Comparison of ENCODE assay signal across 18 cellular contexts in genomic region chr17:50115744-50116143, GRCh38. TPM values are rescaled to one million over a fixed set of nuclear protein-coding genes. Genes with fewer than 3 reads are reported as not detected.
DNase-seq lines count a peak whose midpoint lies in the region; ATAC-seq, FAIRE-seq and TF ChIP-seq lines count a peak whose summit lies in the region.
"Had no signal": no experiment of that assay in that cellular context is flagged by ENCODE, and none has a peak within 500 bp of the region (broad histone marks: within the 10 kb centered on the region; RNA-seq: fewer than 3 reads in every experiment).

No MANE protein-coding gene starts in this region.

- H3K18ac ChIP-seq in H1 (ENCODE audit: extremely low read depth, low read length) (no peak overlapping the region), mesenchymal stem cell (ENCODE audit: low read depth in 1 of 2, low read length in 2 of 2) (no peak overlapping the region)

- H2BK20ac ChIP-seq in H1 (ENCODE audit: low read length), result peak overlapping the region; percentile 61; the same call in 1 of the 2 replicates

- peaks cover 4% of the 10 kb centered on the region for H3K27me3 ChIP-seq in left ventricle myocardium inferior (ENCODE audit: low read depth)
- H3K27me3 ChIP-seq in heart right ventricle, result peaks cover 0 to 58% (median 0%) of the 10 kb centered on the region in 7 donors
- peaks cover 0 to 18% (median 12%) of the 10 kb centered on the region in 4 experiments; a peak in 5 of 7 replicates for H3K27me3 ChIP-seq in H1 (replicated peaks in 1 of 4; ENCODE audit: control insufficient read depth in 3 of 4, extremely low read depth in 1 of 4, insufficient read depth in 3 of 4, low read length in 3 of 4)
- peaks cover 0 to 35% of the 10 kb centered on the region in 2 experiments for H3K27me3 ChIP-seq in mesenchymal stem cell (ENCODE audit: control insufficient read depth in 1 of 2, insufficient read depth in 1 of 2, low read length in 2 of 2)
- H3K27me3 ChIP-seq: BE2C had no signal

- no peak for TF ChIP-seq RAD21 in H1 (IDR thresholded peaks at IDR 0.05 in 1 of 2, conservative IDR thresholded peaks at IDR 0.05 in 1 of 2; ENCODE audit: low read depth in 2 of 2, low read length in 2 of 2)

- no peaks in the 10 kb centered on the region for H3K79me2 ChIP-seq in H1 (ENCODE audit: control insufficient read depth in 1 of 2, insufficient read depth in 2 of 2, low read length in 2 of 2)

- TF ChIP-seq CTCF in left ventricle myocardium inferior (IDR thresholded peaks at IDR 0.05; ENCODE audit: borderline replicate concordance) (no peak), heart right ventricle (IDR thresholded peaks at IDR 0.05) (no peak), H1 (IDR thresholded peaks at IDR 0.05; ENCODE audit: control extremely low read depth in 1 of 3, insufficient read depth in 1 of 3, low read depth in 1 of 3, low read length in 3 of 3) (no peak)

- TF ChIP-seq POLR2A in H1 (IDR thresholded peaks at IDR 0.05; ENCODE audit: control extremely low read depth in 1 of 2, low read depth in 2 of 2, low read length in 2 of 2), result no peak

- H2AFZ ChIP-seq in H1 (ENCODE audit: low read length) (no peak overlapping the region), mesenchymal stem cell (ENCODE audit: low read depth, low read length) (no peak overlapping the region)
- H2AFZ ChIP-seq: GM23248 had no signal

- CTCF ChIA-PET in H1 (lab: Charles Lee; ENCODE audit: partially characterized antibody), result interaction anchor here (0.8 to 23.0 kb wide), 17 partner anchors 9 to 283 kb away, joined by 3 to 412 read pairs (median 6); partner anchors contain the start of genes PDK2, PPP1R9B, SGCA and TMEM92

- H3K4me2 ChIP-seq in H1 (ENCODE audit: insufficient read depth in 1 of 2, low read depth in 2 of 2, low read length in 2 of 2) (no peak overlapping the region), mesenchymal stem cell (ENCODE audit: low read length, poor library complexity, severe bottlenecking) (no peak overlapping the region)
- H3K4me2 ChIP-seq: A549 had no signal

- peaks cover 2% of the 10 kb centered on the region; the same call in 1 of the 2 replicates for H3K23me2 ChIP-seq in H1 (ENCODE audit: low read depth, low read length)

- 41 to 60% methylated on average over 14 to 16 of the region's 16 CpGs for WGBS in heart right ventricle, 2 donors
- WGBS in H1 (ENCODE audit: extremely low coverage in 1 of 2, insufficient coverage in 1 of 2, insufficient read length in 1 of 2, insufficient replicate concordance in 2 of 2, low coverage in 1 of 2, low lambda C conversion rate in 2 of 2, missing lambda C conversion rate in 1 of 2), 2 experiments, result 77% methylated on average over 14 of the region's 16 CpGs; no CpG with 5 or more reads in 1 of the 2 experiments
- WGBS in mesenchymal stem cell, result 91% methylated on average over 16 of the region's 16 CpGs

- peaks cover 63% of the 10 kb centered on the region for H3K4me1 ChIP-seq in left ventricle myocardium inferior
- peaks cover 26 to 71% (median 36%) of the 10 kb centered on the region in 9 donors for H3K4me1 ChIP-seq in heart right ventricle
- H3K4me1 ChIP-seq in H1 (replicated peaks in 1 of 4; ENCODE audit: control insufficient read depth in 3 of 4, insufficient read depth in 4 of 4, low read length in 3 of 4), result peaks cover 6 to 14% (median 11%) of the 10 kb centered on the region in 4 experiments
- peaks cover 48% of the 10 kb centered on the region for H3K4me1 ChIP-seq in mesenchymal stem cell (ENCODE audit: control insufficient read depth, insufficient read depth, low read depth, low read length)

- H2BK15ac ChIP-seq in H1 (ENCODE audit: low read length), result peak overlapping the region; percentile 16; the same call in 1 of the 2 replicates
- H2BK15ac ChIP-seq in mesenchymal stem cell (ENCODE audit: low read depth, poor library complexity, severe bottlenecking), result no peak overlapping the region

- no peak overlapping the region for H4K91ac ChIP-seq in H1 (replicated peaks; ENCODE audit: insufficient read length, low read length)
- no peak overlapping the region for H4K91ac ChIP-seq in mesenchymal stem cell (ENCODE audit: low read length)

- H4K8ac ChIP-seq in H1 (ENCODE audit: extremely low read depth, insufficient read depth, low read length) (no peak overlapping the region), mesenchymal stem cell (ENCODE audit: low read length) (no peak overlapping the region)

- H3K36me3 ChIP-seq in left ventricle myocardium inferior, result no peaks in the 10 kb centered on the region
- peaks cover 0 to 2% (median 0%) of the 10 kb centered on the region in 9 donors for H3K36me3 ChIP-seq in heart right ventricle
- H3K36me3 ChIP-seq in H1 (ENCODE audit: control insufficient read depth in 2 of 4, insufficient read depth in 4 of 4, low read length in 3 of 4), result no peaks in the 10 kb centered on the region
- H3K36me3 ChIP-seq in mesenchymal stem cell (ENCODE audit: control insufficient read depth in 1 of 2, insufficient read depth in 2 of 2, low read depth in 1 of 2, low read length in 2 of 2), result peaks cover 6 to 77% of the 10 kb centered on the region in 2 experiments
- H3K36me3 ChIP-seq: BE2C had no signal

- intact Hi-C loops in left ventricle myocardium inferior (cut with micrococcal nuclease) (no loop called here), heart right ventricle (cut with DNase I) (loop anchor here in 3 of 10 donors (5.0 to 10.0 kb wide), 2 partner anchors 47 to 49 kb away; partner anchors contain the start of gene SGCA (in 2 of the 3))

- no peak for DNase-seq in left ventricle myocardium inferior
- no peak for DNase-seq in heart right ventricle
- DNase-seq in H1 (ENCODE audit: low read depth in 1 of 2, low spot score in 2 of 2), result no peak
- no peak for DNase-seq in mesenchymal stem cell
- no peak for DNase-seq in G401 (ENCODE audit: low spot score)
- DNase-seq in dedifferentiated amniotic fluid mesenchymal stem cell (ENCODE audit: extremely low spot score), result no peak
- DNase-seq in DMS153 treated with DMSO at 0.1 percent for 48 hours (lab: John Stamatoyannopoulos, UW; ENCODE audit: unreplicated experiment), result no peak
- DNase-seq: BE2C; CD4-positive, alpha-beta memory T cell; DMS153; DND-41; GF-D8; GM23248; H7; IMR-90 had no signal

- no peak overlapping the region for H3K4ac ChIP-seq in H1 (replicated peaks; ENCODE audit: insufficient read length, low read depth, low read length)
- H3K4ac ChIP-seq in mesenchymal stem cell (ENCODE audit: low read depth in 1 of 2, low read length in 2 of 2), result no peak overlapping the region

- no peak overlapping the region for H3K9ac ChIP-seq in H1 (replicated peaks in 1 of 4; ENCODE audit: extremely low read depth in 1 of 4, low read depth in 3 of 4, low read length in 3 of 4)
- H3K9ac ChIP-seq in mesenchymal stem cell (ENCODE audit: low read length), result no peak overlapping the region
- H3K9ac ChIP-seq: GM23248 had no signal

- in situ Hi-C loops in G401 (cut with HindIII; ENCODE audit: low sequenced_read_pairs), result no loop called here

- H4K5ac ChIP-seq in H1 (ENCODE audit: insufficient read length, low read depth, low read length), result no peak overlapping the region

- POLR2A ChIA-PET in H1 (lab: Charles Lee; ENCODE audit: partially characterized antibody), result interaction anchor here (0.8 to 2.3 kb wide), 6 partner anchors 8 to 36 kb away, joined by 3 to 11 read pairs (median 4); partner anchors contain the start of genes PPP1R9B and SAMD14

- peak overlapping the region; percentile 10 for H3K27ac ChIP-seq in left ventricle myocardium inferior (replicated peaks)
- H3K27ac ChIP-seq in heart right ventricle, result no peak overlapping the region
- H3K27ac ChIP-seq in H1 (ENCODE audit: low read depth, low read length), result no peak overlapping the region
- no peak overlapping the region for H3K27ac ChIP-seq in mesenchymal stem cell (ENCODE audit: low read length, poor library complexity, severe bottlenecking)
- H3K27ac ChIP-seq: A549, C4-2B, GM23248 had no signal

- H2BK12ac ChIP-seq in H1 (ENCODE audit: low read depth, low read length) (peak overlapping the region; percentile 9; the same call in 1 of the 2 replicates), mesenchymal stem cell (ENCODE audit: low read length in 2 of 2) (no peak overlapping the region)

- no peak for TF ChIP-seq EP300 in H1 (IDR thresholded peaks at IDR 0.05; ENCODE audit: borderline replicate concordance in 1 of 2, low read depth in 2 of 2, low read length in 2 of 2)

- H3K79me1 ChIP-seq in H1 (ENCODE audit: low read depth, low read length) (no peaks in the 10 kb centered on the region), mesenchymal stem cell (replicated peaks; ENCODE audit: low read length, poor library complexity, severe bottlenecking) (peaks cover 4% of the 10 kb centered on the region)

- ATAC-seq in heart right ventricle, result no peak
- ATAC-seq: A549 had no signal

- H2AK5ac ChIP-seq in H1 (ENCODE audit: low read depth, low read length) (no peak overlapping the region; the same call in 1 of the 2 replicates), mesenchymal stem cell (ENCODE audit: low read length, severe bottlenecking) (peak overlapping the region; percentile 2)

- H3K9me3 ChIP-seq in left ventricle myocardium inferior (replicated peaks) (no peaks in the 10 kb centered on the region), heart right ventricle (no peaks in the 10 kb centered on the region), H1 (ENCODE audit: insufficient read depth in 2 of 2, low read depth in 1 of 2, low read length in 1 of 2) (no peaks in the 10 kb centered on the region), mesenchymal stem cell (ENCODE audit: control insufficient read depth, low read length) (no peaks in the 10 kb centered on the region)
- H3K9me3 ChIP-seq: A549, BE2C had no signal

- no peak overlapping the region; the same call in 1 of the 2 replicates for H2BK5ac ChIP-seq in H1 (ENCODE audit: low read depth, low read length)
- no peak overlapping the region for H2BK5ac ChIP-seq in mesenchymal stem cell (ENCODE audit: low read depth, low read length, poor library complexity, severe bottlenecking)

- H2BK120ac ChIP-seq in H1 (replicated peaks; ENCODE audit: low read depth, low read length) (no peak overlapping the region), mesenchymal stem cell (ENCODE audit: low read depth, low read length) (no peak overlapping the region)

- H3K4me3 ChIP-seq in left ventricle myocardium inferior, result no peak overlapping the region
- H3K4me3 ChIP-seq in heart right ventricle, result no peak overlapping the region
- no peak overlapping the region for H3K4me3 ChIP-seq in H1 (ENCODE audit: extremely low read depth in 1 of 4, insufficient read depth in 2 of 4, low read depth in 3 of 4, low read length in 4 of 4)
- no peak overlapping the region for H3K4me3 ChIP-seq in mesenchymal stem cell (ENCODE audit: insufficient read depth in 1 of 2, low read depth in 1 of 2, low read length in 2 of 2)
- H3K4me3 ChIP-seq: A549, GM23248 had no signal

- no peaks in the 10 kb centered on the region for H4K20me1 ChIP-seq in H1 (replicated peaks in 1 of 2; ENCODE audit: control insufficient read depth in 1 of 2, insufficient read depth in 2 of 2, low read length in 2 of 2)

- no peak overlapping the region for H3K23ac ChIP-seq in H1 (ENCODE audit: insufficient read length)
- H3K23ac ChIP-seq in mesenchymal stem cell (ENCODE audit: low read length in 2 of 2), result no peak overlapping the region

- FAIRE-seq in H1 (lab: Jason Lieb, UNC), result no peak
- FAIRE-seq: A549, D721Med had no signal

- no peak overlapping the region for H3K56ac ChIP-seq in H1 (replicated peaks; ENCODE audit: insufficient read length, low read depth, low read length)

- H3K14ac ChIP-seq in H1 (ENCODE audit: insufficient read length) (no peak overlapping the region), mesenchymal stem cell (ENCODE audit: low read length in 2 of 2) (no peak overlapping the region)

RNA-seq across cellular contexts. Expression of gene SAMD14, which starts 14.2 kb away (rescaled TPM):
- total RNA-seq in left ventricle myocardium inferior (1.6 TPM), heart right ventricle (1 to 10 TPM; 1.5 to 3.8 (median 1.9) TPM)
- polyA plus RNA-seq in heart right ventricle (1 to 10 TPM; 1.9 to 3.8 TPM), H1 (2011; rRNA removed) (5.2 and 5.7 TPM in 2 replicates)
- 5.8 and 5.9 TPM in 2 replicates for total RNA-seq in H1 (2021; fragmentation: NEBNext Ultra II Directional; extraction: Animal tissue kit (Norgen Biotek cat#: 25700))
- polyA plus RNA-seq in H1 (2011; cell fraction: cytosol; rRNA removed), result 3.9 TPM
- polyA plus RNA-seq in H1 (2011; cell fraction: nucleus; rRNA removed), result 12.4 TPM
- 6.3 to 11.5 TPM (median 8.1 TPM) in 4 replicates for polyA plus RNA-seq in H1 (2012, experiment 1 of 2)
- 3.9 TPM for polyA plus RNA-seq in H1 (2012, experiment 2 of 2)
- 3.4 TPM for polyA plus RNA-seq in H1 (2013, experiment 1 of 2)
- polyA plus RNA-seq in H1 (2013, experiment 2 of 2), result 3.4 TPM
- polyA minus RNA-seq in H1 (2011; rRNA and poly(A)+ RNA removed), result 2.6 and 3.1 TPM in 2 replicates
- 2.9 TPM for polyA minus RNA-seq in H1 (2011; cell fraction: cytosol; rRNA and poly(A)+ RNA removed)
- 4.2 TPM for polyA minus RNA-seq in H1 (2011; cell fraction: nucleus; rRNA and poly(A)+ RNA removed)
- polyA plus RNA-seq in mesenchymal stem cell (2013, experiment 1 of 2), result 17.9 TPM
- 17.2 TPM for polyA plus RNA-seq in mesenchymal stem cell (2013, experiment 2 of 2)
- total RNA-seq in G401 (2014; rRNA removed; shearing (Covaris generic)), result 7.5 and 8.4 TPM in 2 replicates

RNA-seq across cellular contexts. Expression of gene PDK2, which starts 20.6 kb away (rescaled TPM):
- 206 TPM for total RNA-seq in left ventricle myocardium inferior
- total RNA-seq in heart right ventricle, result 100 to 1,000 TPM; 161 to 337 (median 231) TPM
- 100 to 1,000 TPM in 1 of 2 donors, 10 to 100 TPM in 1; 88.1 to 129 TPM for polyA plus RNA-seq in heart right ventricle
- total RNA-seq in H1 (2021; fragmentation: NEBNext Ultra II Directional; extraction: Animal tissue kit (Norgen Biotek cat#: 25700)), result 17.8 and 18.3 TPM in 2 replicates
- polyA plus RNA-seq in H1 (2011; rRNA removed), result 121 and 154 TPM in 2 replicates
- polyA plus RNA-seq in H1 (2011; cell fraction: cytosol; rRNA removed), result 49.3 TPM
- polyA plus RNA-seq in H1 (2011; cell fraction: nucleus; rRNA removed), result 74.7 TPM
- polyA plus RNA-seq in H1 (2012, experiment 1 of 2), result 14.5 to 28.8 TPM (median 21.8 TPM) in 4 replicates
- polyA plus RNA-seq in H1 (2012, experiment 2 of 2), result 16.0 TPM
- 17.4 TPM for polyA plus RNA-seq in H1 (2013, experiment 1 of 2)
- polyA plus RNA-seq in H1 (2013, experiment 2 of 2), result 17.7 TPM
- polyA minus RNA-seq in H1 (2011; rRNA and poly(A)+ RNA removed), result 63.4 and 70.8 TPM in 2 replicates
- 22.0 TPM for polyA minus RNA-seq in H1 (2011; cell fraction: cytosol; rRNA and poly(A)+ RNA removed)
- polyA minus RNA-seq in H1 (2011; cell fraction: nucleus; rRNA and poly(A)+ RNA removed), result 45.0 TPM
- 43.1 TPM for polyA plus RNA-seq in mesenchymal stem cell (2013, experiment 1 of 2)
- 39.6 TPM for polyA plus RNA-seq in mesenchymal stem cell (2013, experiment 2 of 2)
- total RNA-seq in G401 (2014; rRNA removed; shearing (Covaris generic)), result 40.3 and 112 TPM in 2 replicates

RNA-seq across cellular contexts. Expression of gene PPP1R9B, which starts 34.7 kb away (rescaled TPM):
- total RNA-seq in left ventricle myocardium inferior (33.0 TPM), heart right ventricle (10 to 100 TPM; 17.3 to 45.4 (median 26.9) TPM)
- polyA plus RNA-seq in heart right ventricle (10 to 100 TPM; 22.4 to 42.7 TPM), H1 (2011; rRNA removed) (5.2 and 6.1 TPM in 2 replicates)
- 13.1 and 14.1 TPM in 2 replicates for total RNA-seq in H1 (2021; fragmentation: NEBNext Ultra II Directional; extraction: Animal tissue kit (Norgen Biotek cat#: 25700))
- 6.2 TPM for polyA plus RNA-seq in H1 (2011; cell fraction: cytosol; rRNA removed)
- 11.6 TPM for polyA plus RNA-seq in H1 (2011; cell fraction: nucleus; rRNA removed)
- polyA plus RNA-seq in H1 (2012, experiment 1 of 2), result 13.3 to 16.7 TPM (median 15.0 TPM) in 4 replicates
- polyA plus RNA-seq in H1 (2012, experiment 2 of 2), result 9.9 TPM
- 6.4 TPM for polyA plus RNA-seq in H1 (2013, experiment 1 of 2)
- 6.6 TPM for polyA plus RNA-seq in H1 (2013, experiment 2 of 2)
- polyA minus RNA-seq in H1 (2011; rRNA and poly(A)+ RNA removed), result 3.9 and 6.5 TPM in 2 replicates
- 7.4 TPM for polyA minus RNA-seq in H1 (2011; cell fraction: cytosol; rRNA and poly(A)+ RNA removed)
- polyA minus RNA-seq in H1 (2011; cell fraction: nucleus; rRNA and poly(A)+ RNA removed), result 6.0 TPM
- 34.9 TPM for polyA plus RNA-seq in mesenchymal stem cell (2013, experiment 1 of 2)
- 33.0 TPM for polyA plus RNA-seq in mesenchymal stem cell (2013, experiment 2 of 2)
- 49.7 and 59.6 TPM in 2 replicates for total RNA-seq in G401 (2014; rRNA removed; shearing (Covaris generic))

RNA-seq across cellular contexts. Expression of gene SGCA, which starts 50.1 kb away (rescaled TPM):
- 137 TPM for total RNA-seq in left ventricle myocardium inferior
- 100 to 1,000 TPM; 136 to 204 (median 158) TPM for total RNA-seq in heart right ventricle
- 100 to 1,000 TPM; 137 to 314 TPM for polyA plus RNA-seq in heart right ventricle
- not detected in 2 replicates for total RNA-seq in H1 (2021; fragmentation: NEBNext Ultra II Directional; extraction: Animal tissue kit (Norgen Biotek cat#: 25700))
- 0.12 and 0.36 TPM in 2 replicates for polyA plus RNA-seq in H1 (2011; rRNA removed)
- polyA plus RNA-seq in H1 (2011; cell fraction: cytosol; rRNA removed), result 0.18 TPM
- 0.27 TPM for polyA plus RNA-seq in H1 (2011; cell fraction: nucleus; rRNA removed)
- 0.31 to 0.65 TPM in 2 of 4 replicates, not detected in the others for polyA plus RNA-seq in H1 (2012, experiment 1 of 2)
- polyA plus RNA-seq in H1 (2012, experiment 2 of 2), result 0.43 TPM
- 0.36 TPM for polyA plus RNA-seq in H1 (2013, experiment 1 of 2)
- 0.33 TPM for polyA plus RNA-seq in H1 (2013, experiment 2 of 2)
- polyA minus RNA-seq in H1 (2011; rRNA and poly(A)+ RNA removed), result not detected in 2 replicates
- polyA minus RNA-seq in H1 (2011; cell fraction: cytosol; rRNA and poly(A)+ RNA removed), result not detected
- not detected for polyA minus RNA-seq in H1 (2011; cell fraction: nucleus; rRNA and poly(A)+ RNA removed)
- 0.14 TPM for polyA plus RNA-seq in mesenchymal stem cell (2013, experiment 1 of 2)
- polyA plus RNA-seq in mesenchymal stem cell (2013, experiment 2 of 2), result 0.08 TPM
- 19.0 and 49.0 TPM in 2 replicates for total RNA-seq in G401 (2014; rRNA removed; shearing (Covaris generic))
- total RNA-seq: CD4-positive, alpha-beta memory T cell; GM23248; IMR-90 had no signal
- polyA plus RNA-seq: CD4-positive, alpha-beta memory T cell had no signal

RNA-seq across cellular contexts. Expression of gene ITGA3, which starts 59.8 kb away (rescaled TPM):
- total RNA-seq in left ventricle myocardium inferior (17.0 TPM), heart right ventricle (10 to 100 TPM; 12.5 to 44.2 (median 22.5) TPM)
- polyA plus RNA-seq in heart right ventricle (10 to 100 TPM; 26.1 to 39.9 TPM), H1 (2011; rRNA removed) (24.0 and 34.4 TPM in 2 replicates)
- total RNA-seq in H1 (2021; fragmentation: NEBNext Ultra II Directional; extraction: Animal tissue kit (Norgen Biotek cat#: 25700)), result 21.7 and 24.2 TPM in 2 replicates
- 23.6 TPM for polyA plus RNA-seq in H1 (2011; cell fraction: cytosol; rRNA removed)
- 46.6 TPM for polyA plus RNA-seq in H1 (2011; cell fraction: nucleus; rRNA removed)
- polyA plus RNA-seq in H1 (2012, experiment 1 of 2), result 22.1 to 30.6 TPM (median 25.9 TPM) in 4 replicates
- 18.4 TPM for polyA plus RNA-seq in H1 (2012, experiment 2 of 2)
- 35.2 TPM for polyA plus RNA-seq in H1 (2013, experiment 1 of 2)
- 29.2 TPM for polyA plus RNA-seq in H1 (2013, experiment 2 of 2)
- polyA minus RNA-seq in H1 (2011; rRNA and poly(A)+ RNA removed), result 24.6 and 29.1 TPM in 2 replicates
- polyA minus RNA-seq in H1 (2011; cell fraction: cytosol; rRNA and poly(A)+ RNA removed), result 32.7 TPM
- 31.4 TPM for polyA minus RNA-seq in H1 (2011; cell fraction: nucleus; rRNA and poly(A)+ RNA removed)
- polyA plus RNA-seq in mesenchymal stem cell (2013, experiment 1 of 2), result 136 TPM
- 138 TPM for polyA plus RNA-seq in mesenchymal stem cell (2013, experiment 2 of 2)
- total RNA-seq in G401 (2014; rRNA removed; shearing (Covaris generic)), result 12.2 and 14.5 TPM in 2 replicates
